In the genomic region with DNA sequence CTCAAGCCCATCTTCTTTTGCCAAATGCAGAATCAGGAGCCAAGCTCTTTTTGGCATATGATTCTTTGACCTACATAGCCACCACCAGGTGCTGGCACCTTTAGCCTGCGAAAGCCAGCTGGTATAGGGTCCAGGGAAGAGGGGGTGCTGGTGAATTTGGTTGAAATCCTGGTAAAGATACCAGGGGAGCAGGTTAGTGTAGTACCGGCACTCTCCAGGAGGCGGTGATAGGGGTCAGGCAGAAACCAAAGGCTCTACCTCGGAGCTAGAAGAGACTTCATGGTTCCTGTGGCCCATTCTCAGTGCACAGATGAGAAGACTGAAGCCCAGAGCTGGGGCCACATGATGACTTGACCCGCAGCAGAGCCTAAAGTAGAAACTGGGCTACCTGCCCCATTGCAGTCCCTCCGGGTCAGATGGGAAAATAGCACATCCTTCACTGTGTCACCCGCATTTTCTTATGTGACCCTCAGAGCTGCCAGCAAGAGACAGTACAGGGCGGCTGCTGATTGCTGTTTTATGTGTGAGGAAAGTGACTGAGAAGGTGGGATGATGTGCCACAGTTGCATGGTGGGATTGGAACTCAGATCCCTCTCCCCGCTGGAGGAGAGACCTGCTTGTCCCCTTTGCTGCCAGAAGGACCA, we compare ENCODE assay signal across 8 cellular contexts. TPM values are rescaled to one million over a fixed set of nuclear protein-coding genes. Genes with fewer than 3 reads are reported as not detected.
DNase-seq lines count a peak whose midpoint lies in the region; ATAC-seq, FAIRE-seq and TF ChIP-seq lines count a peak whose summit lies in the region.

No MANE protein-coding gene starts in this region.

- ATAC-seq in lower lobe of right lung (peak; percentile 47 to 62), HG02678 (IDR thresholded peaks at IDR 0.05; ENCODE audit: unreplicated experiment) (no peak)

- no peak overlapping the region for H3K9ac ChIP-seq in Karpas-422 (ENCODE audit: low read length)

- H3K9me3 ChIP-seq in Karpas-422 (ENCODE audit: low read length) (no peaks in the 10 kb centered on the region), lower lobe of right lung (no peaks in the 10 kb centered on the region)

- TF ChIP-seq CTCF in GM06990 (IDR thresholded peaks at IDR 0.05; ENCODE audit: insufficient read depth, low read length, poor library complexity, severe bottlenecking) (peak; percentile 97), bronchial epithelial cell (IDR thresholded peaks at IDR 0.05; ENCODE audit: insufficient read depth, low read length, severe bottlenecking) (peak; percentile 83), lower lobe of right lung (IDR thresholded peaks at IDR 0.05) (peak; percentile 75)

- H3K9me2 ChIP-seq in Karpas-422 (replicated peaks; ENCODE audit: insufficient read depth, low read length), result no peaks in the 10 kb centered on the region

- no peak for FAIRE-seq in bronchial epithelial cell (lab: Jason Lieb, UNC)

- H3K4me3 ChIP-seq in GM06990 (replicated peaks; ENCODE audit: low read depth, low read length) (no peak overlapping the region), Karpas-422 (ENCODE audit: low read length) (no peak overlapping the region), bronchial epithelial cell (ENCODE audit: low read depth, low read length) (no peak overlapping the region), lower lobe of right lung (no peak overlapping the region)

- H4K20me1 ChIP-seq in Karpas-422 (ENCODE audit: insufficient read depth, low read depth, low read length), result peaks cover 8% of the 10 kb centered on the region; the same call in 1 of the 2 replicates

- H3K79me2 ChIP-seq in Karpas-422 (ENCODE audit: low read length), result no peaks in the 10 kb centered on the region

- no peak overlapping the region for H3K4me2 ChIP-seq in Karpas-422 (ENCODE audit: low read depth, low read length, poor library complexity, severe bottlenecking)

- H3K27me3 ChIP-seq in GM06990 (replicated peaks; ENCODE audit: control insufficient read depth, insufficient read depth, low read length) (no peaks in the 10 kb centered on the region), Karpas-422 (ENCODE audit: low read length) (no peaks in the 10 kb centered on the region), bronchial epithelial cell (ENCODE audit: control insufficient read depth, insufficient read depth, low read length) (no peaks in the 10 kb centered on the region), lower lobe of right lung (ENCODE audit: low read depth) (no peaks in the 10 kb centered on the region)

- intact Hi-C loops in lower lobe of right lung (cut with DNase I), result no loop called here

- H3K27ac ChIP-seq in Karpas-422 (ENCODE audit: low read length), result no peak overlapping the region
- no peak overlapping the region for H3K27ac ChIP-seq in lower lobe of right lung

- peaks cover 39% of the 10 kb centered on the region for H3K36me3 ChIP-seq in GM06990 (ENCODE audit: control insufficient read depth, insufficient read depth, low read length)
- H3K36me3 ChIP-seq in Karpas-422 (ENCODE audit: insufficient read depth, low read length), result no peaks in the 10 kb centered on the region
- peaks cover 28% of the 10 kb centered on the region for H3K36me3 ChIP-seq in bronchial epithelial cell (ENCODE audit: control insufficient read depth, insufficient read depth, low read length)
- H3K36me3 ChIP-seq in lower lobe of right lung, result peaks cover 60% of the 10 kb centered on the region

- DNase-seq in GM06990 (ENCODE audit: extremely low read depth, insufficient read length) (no peak), Karpas-422 (peak; percentile 76), bronchial epithelial cell (ENCODE audit: low read depth) (peak; percentile 39), lower lobe of right lung (no peak), NCI-H446 treated with DMSO at 0.1 percent for 48 hours (lab: John Stamatoyannopoulos, UW) (no peak)
- DNase-seq in activated CD4-positive, CD25-positive, alpha-beta regulatory T cell (lab: John Stamatoyannopoulos, UW), result peak; percentile 61 to 85 (median 80)
- peak; percentile 49 to 74 for DNase-seq in stimulated activated CD8-positive, alpha-beta memory T cell treated with anti-CD3 and anti-CD28 coated beads, Interleukin-7, amount 100 ng/mL, for 1 hour (ENCODE audit: low read depth in 2 of 2)

- H2AFZ ChIP-seq in Karpas-422 (ENCODE audit: low read length), result no peak overlapping the region

- H3K4me1 ChIP-seq in Karpas-422 (ENCODE audit: low read length) (peaks cover 17% of the 10 kb centered on the region), lower lobe of right lung (peaks cover 25% of the 10 kb centered on the region)

RNA-seq across cellular contexts. Expression of a gene that starts 36.0 kb away (rescaled TPM):
- not detected in 2 replicates for total RNA-seq in Karpas-422 (2014; rRNA removed; shearing (Covaris generic); ENCODE audit: low replicate concordance)
- total RNA-seq in bronchial epithelial cell, result 0.13 TPM in 1 of 2 replicates, not detected in the other
- not detected for total RNA-seq in lower lobe of right lung

RNA-seq across cellular contexts. Expression of a gene that starts 37.7 kb away (rescaled TPM):
- total RNA-seq in Karpas-422 (2014; rRNA removed; shearing (Covaris generic); ENCODE audit: low replicate concordance), result not detected in 2 replicates
- not detected in 2 replicates for total RNA-seq in bronchial epithelial cell
- total RNA-seq in lower lobe of right lung, result 1.4 TPM

RNA-seq across cellular contexts. Expression of a gene that starts 49.9 kb away (rescaled TPM):
- 19.8 and 25.1 TPM in 2 replicates for total RNA-seq in Karpas-422 (2014; rRNA removed; shearing (Covaris generic); ENCODE audit: low replicate concordance)
- total RNA-seq in bronchial epithelial cell (23.2 and 33.2 TPM in 2 replicates), lower lobe of right lung (87.0 TPM)

Comparison
In these comparisons a context has a peak if more than half of its experiments do, and no peak if none do; other contexts are left out.
1. DNase-seq: peak in Karpas-422 (single experiment), activated CD4-positive, CD25-positive, alpha-beta regulatory T cell (4 of 4), bronchial epithelial cell (single experiment) and stimulated activated CD8-positive, alpha-beta memory T cell treated with anti-CD3 and anti-CD28 coated beads, Interleukin-7, amount 100 ng/mL, for 1 hour (2 of 2); none in GM06990 (single experiment), lower lobe of right lung (single experiment) and NCI-H446 treated with DMSO at 0.1 percent for 48 hours (single experiment).
2. Peak in every context shown above with its lines, with median percentiles within 50 percentile points of each other: CTCF ChIP-seq.